ENCODE assay signal across 24 cellular contexts in the genomic region with DNA sequence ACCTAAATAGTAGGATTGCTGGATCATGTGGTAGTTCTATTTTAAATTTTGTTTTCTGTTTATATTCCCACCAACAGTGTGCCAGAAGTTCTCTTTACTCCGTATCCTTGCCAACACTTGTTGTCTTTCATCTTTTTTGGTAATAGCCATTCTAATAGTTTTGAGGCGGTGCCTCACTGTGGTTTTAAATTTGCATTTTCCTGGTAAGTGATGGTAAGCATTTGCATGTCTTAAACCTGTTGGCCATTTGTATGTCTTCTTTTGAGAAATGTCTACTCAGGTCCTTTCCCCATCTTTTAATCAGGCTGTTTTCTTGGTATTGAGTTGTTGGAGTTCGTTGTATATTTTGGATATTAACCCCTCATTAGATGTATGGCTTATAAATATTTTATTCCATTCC.
"Had no signal": no experiment of that assay in that cellular context is flagged by ENCODE, and none has a peak within 500 bp of the region (broad histone marks: within the 10 kb centered on the region; RNA-seq: fewer than 3 reads in every experiment).

No MANE protein-coding gene starts in this region.

- H3K4me3 Mint-ChIP-seq: activated CD4-positive, alpha-beta T cell treated with anti-CD3 and anti-CD28 coated beads, Interleukin-2, amount 10 ng/mL, durations not matched to agents 7 days and 5 days; activated naive CD8-positive, alpha-beta T cell treated with anti-CD3 and anti-CD28 coated beads, Interleukin-2, amount 10 ng/mL, durations not matched to agents 7 days and 5 days; nephron had no signal

- H3K27ac Mint-ChIP-seq: activated CD4-positive, alpha-beta T cell treated with anti-CD3 and anti-CD28 coated beads, Interleukin-2, amount 10 ng/mL, durations not matched to agents 7 days and 5 days; activated naive CD8-positive, alpha-beta T cell treated with anti-CD3 and anti-CD28 coated beads, Interleukin-2, amount 10 ng/mL, durations not matched to agents 7 days and 5 days; activated T-helper 2 cell treated with anti-CD3 and anti-CD28 coated beads, Interferon-gamma antibody, Interleukin-2, Interleukin-4, amounts not matched to agents 10 μg/mL and 5 μg/mL and 100 μg/mL, durations not matched to agents 14 hours and 24 hours and 36 hours; nephron had no signal

- H3K9me3 Mint-ChIP-seq: activated naive CD8-positive, alpha-beta T cell treated with anti-CD3 and anti-CD28 coated beads, Interleukin-2, amount 10 ng/mL, durations not matched to agents 7 days and 5 days; activated T-helper 2 cell treated with anti-CD3 and anti-CD28 coated beads, Interferon-gamma antibody, Interleukin-2, Interleukin-4, amounts not matched to agents 10 μg/mL and 5 μg/mL and 100 μg/mL, durations not matched to agents 14 hours and 24 hours and 36 hours had no signal

- H3K27me3 ChIP-seq: esophagus muscularis mucosa, hepatocyte, left lung, neutrophil, pancreas, right atrium auricular region had no signal

- H2AFZ ChIP-seq: hepatocyte had no signal

- H3K36me3 ChIP-seq: neutrophil, pancreas, right atrium auricular region had no signal

- H3K79me2 ChIP-seq: hepatocyte had no signal

- H3K9me3 ChIP-seq: esophagus muscularis mucosa, left lung, neutrophil, pancreas, psoas muscle, right atrium auricular region had no signal

- H3K27me3 Mint-ChIP-seq: activated CD4-positive, alpha-beta T cell treated with anti-CD3 and anti-CD28 coated beads, Interleukin-2, amount 10 ng/mL, durations not matched to agents 7 days and 5 days; activated naive CD8-positive, alpha-beta T cell treated with anti-CD3 and anti-CD28 coated beads, Interleukin-2, amount 10 ng/mL, durations not matched to agents 7 days and 5 days had no signal

- H3K4me3 ChIP-seq: coronary artery, esophagus muscularis mucosa, hepatocyte, left lung, lung, pancreas, psoas muscle, right atrium auricular region had no signal

- H3K27ac ChIP-seq: coronary artery, hepatocyte, neutrophil, pancreas, psoas muscle, right atrium auricular region had no signal

- FAIRE-seq: bronchial epithelial cell, frontal cortex, pancreas had no signal

- ATAC-seq: left lung, pancreas, psoas muscle had no signal

- H3K4me2 ChIP-seq: hepatocyte had no signal

- H3K4me1 Mint-ChIP-seq: nephron had no signal

- H3K4me1 ChIP-seq: pancreas had no signal

- DNase-seq: activated CD4-positive, alpha-beta T cell treated with anti-CD3 and anti-CD28 coated beads, Interleukin-2, amount 10 ng/mL, durations not matched to agents 7 days and 5 days; activated CD4-positive, CD25-positive, alpha-beta regulatory T cell treated with anti-CD3 and anti-CD28 coated beads, Interleukin-2, amount 50 U/mL, for 72 hours; activated naive CD4-positive, alpha-beta T cell; activated naive CD8-positive, alpha-beta T cell treated with anti-CD3 and anti-CD28 coated beads, Interleukin-2, amount 10 ng/mL, durations not matched to agents 7 days and 5 days; activated T-cell treated with anti-CD3 and anti-CD28 coated beads, Interleukin-2, amount 50 U/mL, for 1 hour; amygdala; glutamatergic neuron; kidney glomerular epithelial cell; left lung; pancreas; psoas muscle; stimulated activated CD4-positive, alpha-beta T cell treated with anti-CD3 and anti-CD28 coated beads, Interleukin-12 subunit alpha, Interleukin-12 subunit beta, amount 100 ng/mL, for 4 hours; stimulated activated CD4-positive, alpha-beta T cell treated with anti-CD3 and anti-CD28 coated beads, Interleukin-4, amount 100 ng/mL, for 4 hours; trophoblast cell had no signal
